ENCODE assay signal across 21 cellular contexts in genomic region chr3:98029083-98029482, GRCh38. TPM values are rescaled to one million over a fixed set of nuclear protein-coding genes. Genes with fewer than 3 reads are reported as not detected.
A peak's percentile ranks its signal among the peaks of the same experiment; 100 is the strongest.
DNase-seq lines count a peak whose midpoint lies in the region; ATAC-seq and TF ChIP-seq lines count a peak whose summit lies in the region.
"Had no signal": no experiment of that assay in that cellular context is flagged by ENCODE, and none has a peak within 500 bp of the region (broad histone marks: within the 10 kb centered on the region; RNA-seq: fewer than 3 reads in every experiment).

No MANE protein-coding gene starts in this region.

- H3K4me3 Mint-ChIP-seq in activated naive CD4-positive, alpha-beta T cell treated with anti-CD3 and anti-CD28 coated beads, Interleukin-2, amount 10 ng/mL, durations not matched to agents 7 days and 5 days, result peak overlapping the region; percentile 33
- peak overlapping the region; percentile 75 for H3K4me3 Mint-ChIP-seq in activated T-helper 17 cell treated with anti-CD3 and anti-CD28 coated beads, Interleukin-2, amount 50 U/mL, for 72 hours
- no peak overlapping the region for H3K4me3 Mint-ChIP-seq in neural progenitor cell
- H3K4me3 Mint-ChIP-seq: CD14-positive monocyte, endodermal cell had no signal

- DNase-seq in activated naive CD4-positive, alpha-beta T cell treated with anti-CD3 and anti-CD28 coated beads, Interleukin-2, amount 10 ng/mL, durations not matched to agents 7 days and 5 days, result no peak
- no peak for DNase-seq in activated naive CD4-positive, alpha-beta T cell treated with anti-CD3 and anti-CD28 coated beads, Interleukin-2, amount 50 U/mL, for 16 hours
- DNase-seq in neural progenitor cell (ENCODE audit: low spot score), result no peak
- no peak for DNase-seq in left lobe of liver (ENCODE audit: low spot score)
- DNase-seq in NCI-H2029 (lab: John Stamatoyannopoulos, UW), result no peak
- DNase-seq: activated CD8-positive, alpha-beta memory T cell treated with anti-CD3 and anti-CD28 coated beads, Interleukin-2, amount 50 U/mL, for 48 hours; brain microvascular endothelial cell; colonic mucosa; endodermal cell; GDM1; NCI-H1694 treated with DMSO at 0.1 percent for 48 hours had no signal

- CTCF ChIA-PET in activated naive CD4-positive, alpha-beta T cell treated with anti-CD3 and anti-CD28 coated beads, Interleukin-2, amount 10 ng/mL, durations not matched to agents 7 days and 5 days (lab: Charles Lee), result no interaction called here

- H4K20me1 ChIP-seq in neural progenitor cell (ENCODE audit: low read depth), result no peaks in the 10 kb centered on the region

- H3K27me3 Mint-ChIP-seq in activated naive CD4-positive, alpha-beta T cell treated with anti-CD3 and anti-CD28 coated beads, Interleukin-2, amount 10 ng/mL, durations not matched to agents 7 days and 5 days, result no peaks in the 10 kb centered on the region
- H3K27me3 Mint-ChIP-seq in activated T-helper 17 cell treated with anti-CD3 and anti-CD28 coated beads, Interleukin-2, amount 50 U/mL, for 72 hours, result peaks cover 7% of the 10 kb centered on the region
- H3K27me3 Mint-ChIP-seq in neural progenitor cell (ENCODE audit: insufficient read depth, low read depth), result peaks cover 2% of the 10 kb centered on the region

- H3K9ac ChIP-seq in neural progenitor cell, result no peak overlapping the region
- H3K9ac ChIP-seq: KMS-11 had no signal

- no peak overlapping the region for H3K4me3 ChIP-seq in neural progenitor cell
- H3K4me3 ChIP-seq: colonic mucosa had no signal

- H3K27ac Mint-ChIP-seq in activated naive CD4-positive, alpha-beta T cell treated with anti-CD3 and anti-CD28 coated beads, Interleukin-2, amount 10 ng/mL, durations not matched to agents 7 days and 5 days, result peak overlapping the region; percentile 86
- H3K27ac Mint-ChIP-seq in activated T-helper 17 cell treated with anti-CD3 and anti-CD28 coated beads, Interleukin-2, amount 50 U/mL, for 72 hours, result peak overlapping the region; percentile 92
- no peak overlapping the region for H3K27ac Mint-ChIP-seq in neural progenitor cell
- H3K27ac Mint-ChIP-seq: endodermal cell, progenitor cell of endocrine pancreas had no signal

- H3K9me3 ChIP-seq in KOPT-K1 (ENCODE audit: insufficient read depth, low read length, poor library complexity, severe bottlenecking) (no peaks in the 10 kb centered on the region), neural progenitor cell (ENCODE audit: low read depth) (no peaks in the 10 kb centered on the region)
- H3K9me3 ChIP-seq: colonic mucosa had no signal

- H3K36me3 Mint-ChIP-seq in activated naive CD4-positive, alpha-beta T cell treated with anti-CD3 and anti-CD28 coated beads, Interleukin-2, amount 10 ng/mL, durations not matched to agents 7 days and 5 days, result peaks cover 2% of the 10 kb centered on the region
- H3K36me3 Mint-ChIP-seq in activated T-helper 17 cell treated with anti-CD3 and anti-CD28 coated beads, Interleukin-2, amount 50 U/mL, for 72 hours (ENCODE audit: low read depth), result no peaks in the 10 kb centered on the region
- H3K36me3 Mint-ChIP-seq in neural progenitor cell, result no peaks in the 10 kb centered on the region
- H3K36me3 Mint-ChIP-seq: CD14-positive monocyte had no signal

- H3K9me3 Mint-ChIP-seq in activated naive CD4-positive, alpha-beta T cell treated with anti-CD3 and anti-CD28 coated beads, Interleukin-2, amount 10 ng/mL, durations not matched to agents 7 days and 5 days, result no peaks in the 10 kb centered on the region
- no peaks in the 10 kb centered on the region for H3K9me3 Mint-ChIP-seq in activated T-helper 17 cell treated with anti-CD3 and anti-CD28 coated beads, Interleukin-2, amount 50 U/mL, for 72 hours
- no peaks in the 10 kb centered on the region for H3K9me3 Mint-ChIP-seq in neural progenitor cell
- H3K9me3 Mint-ChIP-seq: CD14-positive monocyte, endodermal cell had no signal

- no peaks in the 10 kb centered on the region for H3F3A ChIP-seq in neural progenitor cell (ENCODE audit: low read depth)

- H3K4me1 Mint-ChIP-seq in activated naive CD4-positive, alpha-beta T cell treated with anti-CD3 and anti-CD28 coated beads, Interleukin-2, amount 10 ng/mL, durations not matched to agents 7 days and 5 days, result peaks cover 29% of the 10 kb centered on the region
- peaks cover 8% of the 10 kb centered on the region for H3K4me1 Mint-ChIP-seq in activated T-helper 17 cell treated with anti-CD3 and anti-CD28 coated beads, Interleukin-2, amount 50 U/mL, for 72 hours
- H3K4me1 Mint-ChIP-seq in neural progenitor cell, result no peaks in the 10 kb centered on the region
- H3K4me1 Mint-ChIP-seq: endodermal cell had no signal

- no peaks in the 10 kb centered on the region for H3K27me3 ChIP-seq in neural progenitor cell
- H3K27me3 ChIP-seq: colonic mucosa had no signal

- H2AFZ ChIP-seq in neural progenitor cell (replicated peaks), result peak overlapping the region; percentile 67

- H3K27ac ChIP-seq in KOPT-K1 (ENCODE audit: low read depth, low read length, poor library complexity, severe bottlenecking), result peak overlapping the region; percentile 34
- H3K27ac ChIP-seq in neural progenitor cell, result no peak overlapping the region
- H3K27ac ChIP-seq: brain microvascular endothelial cell, colonic mucosa, KMS-11 had no signal

- ATAC-seq in activated T-helper 17 cell treated with anti-CD3 and anti-CD28 coated beads, Interleukin-2, amount 50 U/mL, for 72 hours (replicated peaks), result peak; percentile 68
- no peak for ATAC-seq in left lobe of liver
- ATAC-seq in HG03159 (IDR thresholded peaks at IDR 0.05; ENCODE audit: unreplicated experiment), result no peak
- ATAC-seq: activated CD4-positive, CD25-positive, alpha-beta regulatory T cell treated with anti-CD3 and anti-CD28 coated beads, Interleukin-2, amount 50 U/mL, for 24 hours had no signal

- TF ChIP-seq CTCF in neural progenitor cell (IDR thresholded peaks at IDR 0.05), result no peak

- H3K36me3 ChIP-seq in KOPT-K1 (ENCODE audit: insufficient read depth, low read length) (no peaks in the 10 kb centered on the region), neural progenitor cell (no peaks in the 10 kb centered on the region)
- H3K36me3 ChIP-seq: brain microvascular endothelial cell, colonic mucosa had no signal

- no peak overlapping the region for H3K4me2 ChIP-seq in neural progenitor cell
- H3K4me2 ChIP-seq: KMS-11 had no signal

- H3K79me2 ChIP-seq in neural progenitor cell (ENCODE audit: low read depth), result no peaks in the 10 kb centered on the region

- no peaks in the 10 kb centered on the region for H3K4me1 ChIP-seq in neural progenitor cell
- H3K4me1 ChIP-seq: colonic mucosa had no signal

RNA-seq across cellular contexts. Expression of gene GABRR3, which starts 6.0 kb away (rescaled TPM):
- not detected for total RNA-seq in activated T-helper 17 cell treated with anti-CD3 and anti-CD28 coated beads, Interleukin-2, amount 50 U/mL, for 72 hours
- total RNA-seq in neural progenitor cell (ENCODE audit: low replicate concordance), result not detected in 2 replicates
- not detected for total RNA-seq in left lobe of liver
- total RNA-seq: colonic mucosa, endodermal cell, liver, progenitor cell of endocrine pancreas had no signal

RNA-seq across cellular contexts. Expression of gene RIOX2, which starts 56.9 kb away (rescaled TPM):
- 10 to 100 TPM; 28.0 to 61.5 TPM for total RNA-seq in activated T-helper 17 cell treated with anti-CD3 and anti-CD28 coated beads, Interleukin-2, amount 50 U/mL, for 72 hours
- total RNA-seq in neural progenitor cell (ENCODE audit: low replicate concordance) (10.4 TPM in 2 replicates), left lobe of liver (10.1 TPM)

RNA-seq across cellular contexts. Expression of gene OR5AC2, which starts 57.9 kb away (rescaled TPM):
- not detected for total RNA-seq in activated T-helper 17 cell treated with anti-CD3 and anti-CD28 coated beads, Interleukin-2, amount 50 U/mL, for 72 hours
- total RNA-seq in neural progenitor cell (ENCODE audit: low replicate concordance), result not detected in 2 replicates
- not detected for total RNA-seq in left lobe of liver
- total RNA-seq: colonic mucosa, endodermal cell, liver, mononuclear cell, progenitor cell of endocrine pancreas, temporal lobe had no signal
